11 cellular contexts compared by ENCODE assay signal in the genomic region with DNA sequence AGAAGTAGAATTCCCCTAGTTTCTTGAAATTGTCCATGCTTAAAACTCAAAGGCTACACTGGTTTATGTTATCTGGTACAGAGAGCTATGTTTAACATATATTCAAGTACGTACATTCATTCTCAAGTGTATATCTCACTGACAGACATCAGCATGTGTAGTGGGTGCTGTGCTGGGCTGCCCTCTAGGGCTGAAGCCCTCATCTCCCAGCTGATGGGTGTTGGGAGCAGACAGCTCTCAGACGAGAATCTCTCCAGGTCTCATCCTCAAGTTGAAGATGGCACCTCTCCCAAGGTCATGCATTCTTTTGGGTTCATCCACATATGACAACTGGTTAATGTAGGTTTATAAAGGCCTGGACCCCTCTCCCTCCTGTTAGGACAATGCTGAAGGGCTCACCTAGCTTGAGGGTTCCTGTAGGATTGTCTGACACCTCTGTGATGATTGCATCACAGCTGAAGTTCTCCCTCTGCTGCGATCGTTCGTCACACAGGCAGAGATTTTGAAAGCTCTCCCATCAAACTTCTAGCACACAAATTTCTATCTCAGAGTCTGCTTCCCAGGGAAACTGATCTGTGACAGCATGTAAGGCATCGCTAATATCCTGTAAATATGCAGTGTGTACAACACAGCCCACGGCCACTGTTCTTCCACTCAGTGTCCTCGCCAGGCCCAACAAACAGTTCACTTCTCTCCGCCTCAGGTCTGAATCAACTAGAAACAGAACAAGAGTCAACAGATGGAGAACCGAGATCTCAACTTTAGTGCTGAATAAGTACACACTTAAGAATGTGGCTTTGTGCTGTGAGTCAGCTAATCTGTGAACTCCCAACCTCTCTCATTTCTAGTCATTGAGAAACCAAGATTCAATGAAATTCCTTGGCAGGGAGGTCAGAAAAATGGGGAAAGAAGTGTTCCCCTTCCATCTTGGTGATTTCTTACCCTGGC. TPM values are rescaled to one million over a fixed set of nuclear protein-coding genes. Genes with fewer than 3 reads are reported as not detected.
DNase-seq lines count a peak whose midpoint lies in the region; ATAC-seq and TF ChIP-seq lines count a peak whose summit lies in the region.
"Had no signal": no experiment of that assay in that cellular context is flagged by ENCODE, and none has a peak within 500 bp of the region (broad histone marks: within the 10 kb centered on the region; RNA-seq: fewer than 3 reads in every experiment).

No MANE protein-coding gene starts in this region.

- H3K4me2 ChIP-seq in OCI-LY3 (ENCODE audit: low read length) = peak overlapping the region; percentile 3; the same call in 1 of the 2 replicates
- H3K4me2 ChIP-seq: BLaER1 treated with 17β-estradiol and CSF1 and Interleukin-3, amounts not matched to agents 10 nM and 100 nM had no signal

- no peak overlapping the region for H3K9ac ChIP-seq in OCI-LY3 (ENCODE audit: low read length)
- H3K9ac ChIP-seq: BLaER1 treated with 17β-estradiol and CSF1 and Interleukin-3, amounts not matched to agents 10 nM and 100 nM had no signal

- DNase-seq in activated CD8-positive, alpha-beta T cell treated with anti-CD3 and anti-CD28 coated beads for 36 hours = no peak
- DNase-seq in activated CD8-positive, alpha-beta T cell treated with anti-CD3 and anti-CD28 coated beads, Interleukin-2, amount 10 ng/mL, durations not matched to agents 7 days and 5 days = no peak
- DNase-seq in fibroblast of mammary gland (ENCODE audit: low read depth) = peak; percentile 95
- DNase-seq in stomach = no peak
- no peak for DNase-seq in activated naive CD4-positive, alpha-beta T cell (lab: John Stamatoyannopoulos, UW)
- DNase-seq in ascending aorta (ENCODE audit: low spot score in 2 of 2) = no peak
- DNase-seq: activated gamma-delta T cell, SHP77 had no signal

- H3K27ac ChIP-seq in OCI-LY3 (ENCODE audit: low read length) (no peak overlapping the region), stomach (peak overlapping the region in 3 of 5 donors; percentile 3 to 52 (median 40)), ascending aorta (no peak overlapping the region)
- H3K27ac ChIP-seq: BLaER1 treated with 17β-estradiol and CSF1 and Interleukin-3, amounts not matched to agents 10 nM and 100 nM had no signal

- H3K4me1 ChIP-seq in OCI-LY3 (ENCODE audit: low read length) (peaks cover 11% of the 10 kb centered on the region), stomach (peaks cover 0 to 4% (median 0%) of the 10 kb centered on the region in 4 donors), ascending aorta (no peaks in the 10 kb centered on the region)

- 50 to 78% (median 64%) methylated on average over 10 of the region's 10 CpGs for WGBS in stomach, 5 donors

- CTCF ChIA-PET in activated CD8-positive, alpha-beta T cell treated with anti-CD3 and anti-CD28 coated beads for 36 hours (lab: Charles Lee) = no interaction called here
- CTCF ChIA-PET in activated CD8-positive, alpha-beta T cell treated with anti-CD3 and anti-CD28 coated beads, Interleukin-2, amount 10 ng/mL, durations not matched to agents 7 days and 5 days (lab: Charles Lee) = interaction anchor here (1.0 to 2.2 kb wide), 3 partner anchors 35 to 272 kb away, joined by 3 to 5 read pairs (median 4); partner anchors contain the start of gene PREP

- no peak for TF ChIP-seq CTCF in activated CD8-positive, alpha-beta T cell treated with anti-CD3 and anti-CD28 coated beads for 36 hours (IDR thresholded peaks at IDR 0.05)
- TF ChIP-seq CTCF in OCI-LY3 (IDR thresholded peaks at IDR 0.05; ENCODE audit: low read depth, low read length) (no peak), fibroblast of mammary gland (conservative IDR thresholded peaks at IDR 0.05; ENCODE audit: control insufficient read depth, insufficient read depth, low read depth, low read length) (no peak), stomach (IDR thresholded peaks at IDR 0.05) (no peak), ascending aorta (IDR thresholded peaks at IDR 0.05) (no peak)

- no peaks in the 10 kb centered on the region for H3K27me3 Mint-ChIP-seq in activated CD8-positive, alpha-beta T cell treated with anti-CD3 and anti-CD28 coated beads for 36 hours
- H3K27me3 Mint-ChIP-seq in activated CD8-positive, alpha-beta T cell treated with anti-CD3 and anti-CD28 coated beads, Interleukin-2, amount 10 ng/mL, durations not matched to agents 7 days and 5 days (ENCODE audit: low read depth) = no peaks in the 10 kb centered on the region

- peaks cover 57% of the 10 kb centered on the region for H3K36me3 Mint-ChIP-seq in activated CD8-positive, alpha-beta T cell treated with anti-CD3 and anti-CD28 coated beads for 36 hours (ENCODE audit: low read depth)
- peaks cover 53% of the 10 kb centered on the region for H3K36me3 Mint-ChIP-seq in activated CD8-positive, alpha-beta T cell treated with anti-CD3 and anti-CD28 coated beads, Interleukin-2, amount 10 ng/mL, durations not matched to agents 7 days and 5 days (ENCODE audit: low read depth)

- no peaks in the 10 kb centered on the region for H3K79me2 ChIP-seq in OCI-LY3 (ENCODE audit: low read length)

- TF ChIP-seq EP300 in stomach (IDR thresholded peaks at IDR 0.05) = no peak

- intact Hi-C loops in activated CD8-positive, alpha-beta T cell treated with anti-CD3 and anti-CD28 coated beads for 36 hours (cut with micrococcal nuclease) = no loop called here
- intact Hi-C loops in stomach (cut with DNase I; ENCODE audit: low total_unique reads) (no loop called here), ascending aorta (cut with DNase I) (no loop called here)

- peaks cover 8% of the 10 kb centered on the region for H3K4me1 Mint-ChIP-seq in activated CD8-positive, alpha-beta T cell treated with anti-CD3 and anti-CD28 coated beads for 36 hours (ENCODE audit: low read depth)
- peaks cover 10% of the 10 kb centered on the region for H3K4me1 Mint-ChIP-seq in activated CD8-positive, alpha-beta T cell treated with anti-CD3 and anti-CD28 coated beads, Interleukin-2, amount 10 ng/mL, durations not matched to agents 7 days and 5 days (ENCODE audit: low read depth)

- H3K27ac Mint-ChIP-seq in activated CD8-positive, alpha-beta T cell treated with anti-CD3 and anti-CD28 coated beads for 36 hours = peak overlapping the region; percentile 1
- H3K27ac Mint-ChIP-seq in activated CD8-positive, alpha-beta T cell treated with anti-CD3 and anti-CD28 coated beads, Interleukin-2, amount 10 ng/mL, durations not matched to agents 7 days and 5 days = no peak overlapping the region

- no peak for ATAC-seq in activated CD8-positive, alpha-beta T cell treated with anti-CD3 and anti-CD28 coated beads for 36 hours
- ATAC-seq in activated CD8-positive, alpha-beta T cell treated with anti-CD3 and anti-CD28 coated beads, Interleukin-2, amount 10 ng/mL, durations not matched to agents 7 days and 5 days = no peak
- ATAC-seq in HG03521 (IDR thresholded peaks at IDR 0.05; ENCODE audit: unreplicated experiment) = no peak

- no peaks in the 10 kb centered on the region for H3K27me3 ChIP-seq in OCI-LY3 (ENCODE audit: low read depth, low read length)
- H3K27me3 ChIP-seq in stomach = no peaks in the 10 kb centered on the region
- no peaks in the 10 kb centered on the region for H3K27me3 ChIP-seq in ascending aorta
- H3K27me3 ChIP-seq: BLaER1 treated with 17β-estradiol and CSF1 and Interleukin-3, amounts not matched to agents 10 nM and 100 nM had no signal

- H4K20me1 ChIP-seq in OCI-LY3 (ENCODE audit: insufficient read depth, low read length) = no peaks in the 10 kb centered on the region

- H3K9me3 ChIP-seq in OCI-LY3 (ENCODE audit: insufficient read depth, low read length) = no peaks in the 10 kb centered on the region
- no peaks in the 10 kb centered on the region for H3K9me3 ChIP-seq in stomach
- no peaks in the 10 kb centered on the region for H3K9me3 ChIP-seq in ascending aorta

- no peak overlapping the region for H3K4me3 Mint-ChIP-seq in activated CD8-positive, alpha-beta T cell treated with anti-CD3 and anti-CD28 coated beads for 36 hours
- no peak overlapping the region for H3K4me3 Mint-ChIP-seq in activated CD8-positive, alpha-beta T cell treated with anti-CD3 and anti-CD28 coated beads, Interleukin-2, amount 10 ng/mL, durations not matched to agents 7 days and 5 days

- POLR2A ChIA-PET in activated CD8-positive, alpha-beta T cell treated with anti-CD3 and anti-CD28 coated beads for 36 hours (lab: Charles Lee) = no interaction called here
- POLR2A ChIA-PET in activated CD8-positive, alpha-beta T cell treated with anti-CD3 and anti-CD28 coated beads, Interleukin-2, amount 10 ng/mL, durations not matched to agents 7 days and 5 days (lab: Charles Lee) = interaction anchor here (0.7 kb wide), 1 partner anchor 38 kb away, joined by 3 read pairs; no protein-coding TSS in a partner anchor

- H3K4me3 ChIP-seq in OCI-LY3 (ENCODE audit: low read length) (no peak overlapping the region), fibroblast of mammary gland (ENCODE audit: control insufficient read depth, low read depth, low read length) (no peak overlapping the region), stomach (no peak overlapping the region), ascending aorta (no peak overlapping the region)
- H3K4me3 ChIP-seq: BLaER1 treated with 17β-estradiol and CSF1 and Interleukin-3, amounts not matched to agents 10 nM and 100 nM had no signal

- H2AFZ ChIP-seq in OCI-LY3 (ENCODE audit: low read depth, low read length) = no peak overlapping the region

- H3K9me3 Mint-ChIP-seq in activated CD8-positive, alpha-beta T cell treated with anti-CD3 and anti-CD28 coated beads for 36 hours = peaks cover 1% of the 10 kb centered on the region
- H3K9me3 Mint-ChIP-seq in activated CD8-positive, alpha-beta T cell treated with anti-CD3 and anti-CD28 coated beads, Interleukin-2, amount 10 ng/mL, durations not matched to agents 7 days and 5 days (ENCODE audit: insufficient read depth) = no peaks in the 10 kb centered on the region

- no peak for TF ChIP-seq POLR2A in stomach (IDR thresholded peaks at IDR 0.05)

- H3K36me3 ChIP-seq in OCI-LY3 (replicated peaks; ENCODE audit: low read depth, low read length) (peaks cover 28% of the 10 kb centered on the region), stomach (peaks cover 0 to 49% (median 38%) of the 10 kb centered on the region in 4 donors), ascending aorta (peaks cover 9 to 27% of the 10 kb centered on the region in 2 donors)

RNA-seq across cellular contexts. Expression of gene PREP, which starts 43.2 kb away (rescaled TPM):
- 10 to 100 TPM; 46.4 to 46.9 TPM for total RNA-seq in activated CD8-positive, alpha-beta T cell treated with anti-CD3 and anti-CD28 coated beads for 36 hours
- total RNA-seq in activated CD8-positive, alpha-beta T cell treated with anti-CD3 and anti-CD28 coated beads, Interleukin-2, amount 10 ng/mL, durations not matched to agents 7 days and 5 days = 10 to 100 TPM; 42.8 to 44.1 TPM
- 10 to 100 TPM; 12.8 to 53.3 (median 37.1) TPM for total RNA-seq in stomach
- 10 to 100 TPM; 11.0 to 17.9 (median 13.2) TPM for polyA plus RNA-seq in stomach
- total RNA-seq in ascending aorta = 5.1 TPM

Comparison
In these comparisons a context has a peak if more than half of its experiments do, and no peak if none do; other contexts are left out.
1. H3K27ac ChIP-seq: peak in stomach (3 of 5); none in OCI-LY3 (single experiment) and ascending aorta (0 of 2).